Comparison of ENCODE assay signal across 10 cellular contexts in the genomic region with DNA sequence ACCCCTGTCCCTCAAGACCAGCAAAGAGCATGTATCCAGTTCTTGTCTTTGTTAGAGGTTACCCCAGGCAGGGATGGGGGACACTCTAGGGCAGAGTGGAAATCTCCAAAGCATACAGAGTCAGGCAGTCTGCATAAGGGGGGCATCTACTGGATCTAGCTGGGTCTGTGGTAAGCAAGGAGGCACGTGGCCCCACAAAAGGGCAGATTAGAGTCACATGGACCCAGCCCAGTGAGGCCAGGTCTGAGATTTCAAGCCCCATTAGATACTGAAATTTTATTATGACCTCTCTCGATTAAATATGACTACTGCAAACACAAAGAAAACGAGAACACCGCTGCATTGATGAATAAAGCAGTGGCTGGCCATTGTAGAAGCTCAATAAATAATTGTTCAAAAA. TPM values are rescaled to one million over a fixed set of nuclear protein-coding genes. Genes with fewer than 3 reads are reported as not detected.
"Had no signal": no experiment of that assay in that cellular context is flagged by ENCODE, and none has a peak within 500 bp of the region (broad histone marks: within the 10 kb centered on the region; RNA-seq: fewer than 3 reads in every experiment).

No MANE protein-coding gene starts in this region.

- ATAC-seq: HCT116 had no signal

- H3K4me1 Mint-ChIP-seq: IgD-negative memory B cell had no signal

- H3K27ac Mint-ChIP-seq: HFFc6, IgD-negative memory B cell had no signal

- H3K4me3 ChIP-seq: GM23248, HAP-1 had no signal

- H3K36me3 Mint-ChIP-seq: IgD-negative memory B cell had no signal

- FAIRE-seq: HTR-8/SVneo had no signal

- H3K27ac ChIP-seq: GM23248 had no signal

- H3K36me3 ChIP-seq: HAP-1 had no signal

- H2AFZ ChIP-seq: GM23248 had no signal

- DNase-seq: GM23248, HFFc6, KBM-7 had no signal

- H3K4me3 Mint-ChIP-seq: HFFc6, IgD-negative memory B cell had no signal

- H3K9ac ChIP-seq: GM23248 had no signal

- H3K9me3 ChIP-seq: HAP-1 had no signal

- H3K4me1 ChIP-seq: HAP-1 had no signal

RNA-seq across cellular contexts. Expression of gene GPR139, which starts 1.6 kb away (rescaled TPM):
- total RNA-seq: GM23248, H4, H7, HFFc6, HT-29 had no signal
- polyA plus RNA-seq: GM23248, IgD-negative memory B cell had no signal
